In the genomic region with DNA sequence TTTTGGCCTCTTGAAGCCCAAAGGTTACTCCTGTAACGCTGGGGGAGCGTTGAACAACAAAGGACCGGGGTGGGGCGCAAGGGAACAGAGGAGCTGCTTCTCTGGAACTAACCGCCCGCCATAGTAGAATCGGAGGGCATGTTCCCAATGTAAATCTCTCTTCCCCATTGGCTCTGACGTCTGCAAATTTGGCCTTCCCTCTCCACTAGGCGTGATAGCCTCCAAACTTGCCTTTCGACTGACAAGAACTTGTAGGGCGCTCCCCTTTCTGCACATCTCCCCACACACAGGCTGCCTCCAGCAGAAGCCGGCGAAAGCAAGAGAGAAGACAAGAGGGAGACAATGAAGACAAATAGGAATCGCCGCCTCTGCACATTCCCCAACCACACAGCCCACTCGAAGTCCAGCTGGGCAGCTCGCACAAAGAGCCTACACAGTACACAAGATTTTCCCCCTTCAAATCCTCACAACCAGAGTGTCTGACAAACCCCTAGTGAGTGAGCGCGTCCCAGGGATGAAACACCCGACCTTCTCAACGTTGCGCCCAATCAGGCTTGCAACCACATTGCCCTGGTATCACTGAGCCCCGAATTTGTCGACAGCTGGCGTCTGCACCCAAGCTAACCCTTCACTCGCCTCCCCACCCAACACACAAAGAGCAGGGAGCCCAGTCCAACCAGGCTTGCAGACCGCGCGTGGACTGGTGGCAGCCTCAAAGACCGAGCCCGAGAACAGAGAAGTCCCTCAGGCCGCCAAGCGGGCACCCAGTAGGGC, we compare ENCODE assay signal across 8 cellular contexts. TPM values are rescaled to one million over a fixed set of nuclear protein-coding genes. Genes with fewer than 3 reads are reported as not detected.
DNase-seq lines count a peak whose midpoint lies in the region; FAIRE-seq and TF ChIP-seq lines count a peak whose summit lies in the region.

No MANE protein-coding gene starts in this region.

- peak overlapping the region; percentile 65 to 91 (median 72) for H3K27ac ChIP-seq in Peyer's patch
- no peak overlapping the region for H3K27ac ChIP-seq in endothelial cell of umbilical vein (ENCODE audit: insufficient read depth, low read depth, low read length)
- no peak overlapping the region for H3K27ac ChIP-seq in neural cell (ENCODE audit: low read length)

- no peaks in the 10 kb centered on the region for H3F3A ChIP-seq in neural cell (ENCODE audit: insufficient read depth, low read length, poor library complexity, severe bottlenecking)

- H3K4me1 ChIP-seq in Caco-2 (peaks cover 18% of the 10 kb centered on the region), Peyer's patch (peaks cover 0 to 19% (median 6%) of the 10 kb centered on the region in 4 donors), endothelial cell of umbilical vein (ENCODE audit: control insufficient read depth, extremely low read depth, insufficient read depth, low read length) (peaks cover 31% of the 10 kb centered on the region)

- H3K27me3 ChIP-seq in Caco-2 (replicated peaks; ENCODE audit: control insufficient read depth, insufficient read depth, low read length) (no peaks in the 10 kb centered on the region), Peyer's patch (peaks cover 0 to 11% of the 10 kb centered on the region in 2 donors), endothelial cell of umbilical vein (ENCODE audit: control insufficient read depth in 2 of 2, insufficient read depth in 2 of 2, low read length in 2 of 2) (peaks cover 14 to 17% of the 10 kb centered on the region in 2 experiments), neural cell (ENCODE audit: insufficient read depth, low read depth, low read length) (peaks cover 75% of the 10 kb centered on the region)

- intact Hi-C loops in Caco-2 (cut with micrococcal nuclease; ENCODE audit: unreplicated experiment) (loop anchor here (5.0 to 10.0 kb wide), 5 partner anchors 133 to 1530 kb away; no protein-coding TSS in a partner anchor), endothelial cell of umbilical vein (cut with micrococcal nuclease) (loop anchor here (2.0 to 10.0 kb wide), 3 partner anchors 233 to 1530 kb away; no protein-coding TSS in a partner anchor)

- dilution Hi-C loops in endothelial cell of umbilical vein (cut with MboI; ENCODE audit: extremely low pct_ligation_motif_present, low sequenced_read_pairs) = no loop called here

- no peaks in the 10 kb centered on the region for H4K20me1 ChIP-seq in endothelial cell of umbilical vein (replicated peaks; ENCODE audit: control insufficient read depth, extremely low read depth, insufficient read depth, low read length)
- no peaks in the 10 kb centered on the region for H4K20me1 ChIP-seq in neural cell (ENCODE audit: insufficient read depth)

- no peaks in the 10 kb centered on the region for H3K9me2 ChIP-seq in neural cell (ENCODE audit: insufficient read depth, low read length)

- H3K4me3 Mint-ChIP-seq in Caco-2 (ENCODE audit: unreplicated experiment) = peak overlapping the region; percentile 82

- no peaks in the 10 kb centered on the region for H3K9me3 ChIP-seq in Caco-2
- no peaks in the 10 kb centered on the region for H3K9me3 ChIP-seq in Peyer's patch
- no peaks in the 10 kb centered on the region for H3K9me3 ChIP-seq in endothelial cell of umbilical vein (replicated peaks; ENCODE audit: control insufficient read depth, insufficient read depth, low read length)
- H3K9me3 ChIP-seq in neural cell (ENCODE audit: low read length) = no peaks in the 10 kb centered on the region

- no peak for FAIRE-seq in endothelial cell of umbilical vein (lab: Jason Lieb, UNC)

- CTCF ChIA-PET in Caco-2 (lab: Charles Lee) (no interaction called here), endothelial cell of umbilical vein (lab: Charles Lee) (interaction anchor here (1.0 to 12.5 kb wide), 14 partner anchors 13 to 1469 kb away, joined by 3 to 393 read pairs (median 36); no protein-coding TSS in a partner anchor)

- peaks cover 6% of the 10 kb centered on the region for H3K36me3 Mint-ChIP-seq in Caco-2 (ENCODE audit: insufficient read depth, unreplicated experiment)

- no peak for TF ChIP-seq CTCF in Caco-2 (IDR thresholded peaks at IDR 0.05; ENCODE audit: insufficient read depth in 1 of 2, low read depth in 1 of 2, low read length in 1 of 2, severe bottlenecking in 1 of 2, unreplicated experiment in 1 of 2)
- TF ChIP-seq CTCF in Peyer's patch (IDR thresholded peaks at IDR 0.05) = no peak
- TF ChIP-seq CTCF in endothelial cell of umbilical vein (IDR thresholded peaks at IDR 0.05; ENCODE audit: extremely low read depth in 1 of 2, insufficient read depth in 1 of 2, low read depth in 1 of 2, low read length in 2 of 2) = no peak
- TF ChIP-seq CTCF in neural cell (IDR thresholded peaks at IDR 0.05; ENCODE audit: poor library complexity, severe bottlenecking) = no peak

- TF ChIP-seq EP300 in neural cell (conservative IDR thresholded peaks at IDR 0.05; ENCODE audit: poor library complexity, severe bottlenecking) = no peak

- no peak for TF ChIP-seq RAD21 in neural cell (conservative IDR thresholded peaks at IDR 0.05)

- POLR2A ChIA-PET in Caco-2 (lab: Charles Lee) = no interaction called here
- POLR2A ChIA-PET in endothelial cell of umbilical vein (lab: Charles Lee) = no interaction called here

- H3K9me3 Mint-ChIP-seq in Caco-2 (ENCODE audit: unreplicated experiment) = no peaks in the 10 kb centered on the region

- H3K79me2 ChIP-seq in endothelial cell of umbilical vein (ENCODE audit: control insufficient read depth, insufficient read depth, low read length) = no peaks in the 10 kb centered on the region
- H3K79me2 ChIP-seq in neural cell (replicated peaks; ENCODE audit: insufficient read depth, low read length) = no peaks in the 10 kb centered on the region

- H3K36me3 ChIP-seq in Caco-2 (ENCODE audit: control insufficient read depth, insufficient read depth, low read length) (no peaks in the 10 kb centered on the region), Peyer's patch (no peaks in the 10 kb centered on the region), endothelial cell of umbilical vein (ENCODE audit: control insufficient read depth in 2 of 2, extremely low read depth in 1 of 2, insufficient read depth in 2 of 2, low read length in 2 of 2) (no peaks in the 10 kb centered on the region), neural cell (ENCODE audit: insufficient read depth, low read length) (no peaks in the 10 kb centered on the region)

- peaks cover 20% of the 10 kb centered on the region for H3K4me1 Mint-ChIP-seq in Caco-2 (ENCODE audit: low read depth, unreplicated experiment)

- BruUV-seq in Caco-2 (replicated peaks; lab: Mats Ljungman, UMichigan) (no TSS peak), endothelial cell of umbilical vein (replicated peaks; lab: Mats Ljungman, UMichigan) (no TSS peak)

- no peak for DNase-seq in Caco-2
- DNase-seq in Peyer's patch = no peak
- peak; percentile 28 for DNase-seq in endothelial cell of umbilical vein (ENCODE audit: low read depth, low spot score)
- no peak for DNase-seq in NCI-H345 (lab: John Stamatoyannopoulos, UW)
- DNase-seq in NCI-H446 treated with DMSO at 0.1 percent for 48 hours (lab: John Stamatoyannopoulos, UW) = no peak
- no peak for DNase-seq in C1 segment of cervical spinal cord (lab: John Stamatoyannopoulos, UW)
- no peak for DNase-seq in cerebellum (ENCODE audit: low spot score)

- H3K4me3 ChIP-seq in Caco-2 (ENCODE audit: low read depth, low read length) (no peak overlapping the region), Peyer's patch (peak overlapping the region; percentile 6 to 65 (median 38)), endothelial cell of umbilical vein (replicated peaks in 1 of 3; ENCODE audit: insufficient read depth in 1 of 3, low read depth in 1 of 3, low read length in 3 of 3) (peak overlapping the region in 2 of 3 experiments; percentile 2 to 76), neural cell (ENCODE audit: low read length) (peak overlapping the region; percentile 69)

- peak overlapping the region; percentile 95 for H3K4me2 ChIP-seq in endothelial cell of umbilical vein (ENCODE audit: insufficient read depth, low read length)
- no peak overlapping the region for H3K4me2 ChIP-seq in neural cell (ENCODE audit: low read length)

- H3K9me1 ChIP-seq in endothelial cell of umbilical vein (replicated peaks; ENCODE audit: control insufficient read depth, extremely low read depth, insufficient read depth, low read length) = no peaks in the 10 kb centered on the region

- no peak overlapping the region for H3K9ac ChIP-seq in endothelial cell of umbilical vein (replicated peaks; ENCODE audit: extremely low read depth, insufficient read depth, low read length)
- no peak overlapping the region for H3K9ac ChIP-seq in neural cell (ENCODE audit: low read length)

- no peak for TF ChIP-seq POLR2A in Peyer's patch (IDR thresholded peaks at IDR 0.05)
- TF ChIP-seq POLR2A in endothelial cell of umbilical vein (IDR thresholded peaks at IDR 0.05; ENCODE audit: low read depth, low read length) = no peak

- H3K27me3 Mint-ChIP-seq in Caco-2 (ENCODE audit: insufficient read depth, unreplicated experiment) = no peaks in the 10 kb centered on the region

- peak overlapping the region; percentile 28 for H2AFZ ChIP-seq in endothelial cell of umbilical vein (ENCODE audit: low read depth, low read length)
- H2AFZ ChIP-seq in neural cell (ENCODE audit: low read depth, low read length) = no peak overlapping the region

- H3K27ac Mint-ChIP-seq in Caco-2 (ENCODE audit: unreplicated experiment) = peak overlapping the region; percentile 43

RNA-seq across cellular contexts. Expression of a gene that starts 1.5 kb away (rescaled TPM):
- total RNA-seq in Caco-2 (2022) (61.8 and 68.0 TPM in 2 replicates), Peyer's patch (10 to 100 TPM; 10.9 to 65.9 (median 57.1) TPM), endothelial cell of umbilical vein (89.1 and 102 TPM in 2 replicates), cerebellum (42.9 TPM)
- polyA plus RNA-seq in endothelial cell of umbilical vein (48.5 and 49.9 TPM in 2 replicates), neural cell (0.63 and 1.0 TPM in 2 replicates)
- polyA plus RNA-seq in endothelial cell of umbilical vein (2011; cell fraction: cytosol; rRNA removed) = 43.4 and 44.0 TPM in 2 replicates
- polyA plus RNA-seq in endothelial cell of umbilical vein (2011; cell fraction: nucleus; rRNA removed) = 75.2 and 88.8 TPM in 2 replicates
- polyA plus RNA-seq in endothelial cell of umbilical vein (2012) = 42.2 and 57.9 TPM in 2 replicates
- polyA minus RNA-seq in endothelial cell of umbilical vein (216 and 284 TPM in 2 replicates), neural cell (0.73 and 1.6 TPM in 2 replicates)
- 67.7 TPM for polyA minus RNA-seq in endothelial cell of umbilical vein (2011; cell fraction: cytosol; rRNA and poly(A)+ RNA removed)
- polyA minus RNA-seq in endothelial cell of umbilical vein (2011; cell fraction: nucleus; rRNA and poly(A)+ RNA removed) = 111 and 183 TPM in 2 replicates

RNA-seq across cellular contexts. Expression of a gene that starts 36.2 kb away (rescaled TPM):
- total RNA-seq in Caco-2 (2022) = 381 and 385 TPM in 2 replicates
- 100 to 1,000 TPM in 3 of 4 donors, 10 to 100 TPM in 1; 94.9 to 246 (median 192) TPM for total RNA-seq in Peyer's patch
- 426 and 455 TPM in 2 replicates for total RNA-seq in endothelial cell of umbilical vein
- 193 and 254 TPM in 2 replicates for polyA plus RNA-seq in endothelial cell of umbilical vein
- polyA plus RNA-seq in endothelial cell of umbilical vein (2011; cell fraction: cytosol; rRNA removed) = 190 and 198 TPM in 2 replicates
- 93.3 and 104 TPM in 2 replicates for polyA plus RNA-seq in endothelial cell of umbilical vein (2011; cell fraction: nucleus; rRNA removed)
- 421 and 484 TPM in 2 replicates for polyA plus RNA-seq in endothelial cell of umbilical vein (2012)
- polyA minus RNA-seq in endothelial cell of umbilical vein = 79.4 and 85.3 TPM in 2 replicates
- 54.4 TPM for polyA minus RNA-seq in endothelial cell of umbilical vein (2011; cell fraction: cytosol; rRNA and poly(A)+ RNA removed)
- polyA minus RNA-seq in endothelial cell of umbilical vein (2011; cell fraction: nucleus; rRNA and poly(A)+ RNA removed) = 24.0 and 27.7 TPM in 2 replicates
- polyA plus RNA-seq in neural cell = 1,352 and 2,909 TPM in 2 replicates
- 106 and 159 TPM in 2 replicates for polyA minus RNA-seq in neural cell
- total RNA-seq in cerebellum = 102 TPM

Comparison
In these comparisons a context has a peak if more than half of its experiments do, and no peak if none do; other contexts are left out.
1. H3K27ac ChIP-seq: peak in Peyer's patch (4 of 4); none in endothelial cell of umbilical vein (single experiment) and neural cell (single experiment).